Comparison of ENCODE assay signal across 22 cellular contexts in the genomic region with DNA sequence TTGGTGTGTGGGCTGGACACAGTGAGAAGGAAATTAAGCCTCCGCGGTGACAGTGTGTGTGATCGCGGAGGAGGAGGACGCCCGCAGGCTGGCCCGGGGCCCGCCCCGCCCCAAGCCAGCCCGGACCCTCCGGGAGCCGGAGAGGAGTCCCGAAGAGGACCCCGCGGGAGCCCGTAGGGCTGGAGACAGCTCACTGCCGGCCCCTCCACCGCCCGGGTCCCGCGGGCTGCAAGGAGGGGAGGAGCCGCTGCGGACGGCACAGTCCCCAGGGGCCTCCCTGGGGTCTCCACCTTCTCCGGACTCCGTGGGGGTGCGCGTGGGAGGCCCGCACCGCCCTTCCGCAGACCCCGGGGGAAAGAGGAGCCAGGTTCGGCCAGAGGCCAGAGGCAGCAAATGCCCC.
"Had no signal": no experiment of that assay in that cellular context is flagged by ENCODE, and none has a peak within 500 bp of the region (broad histone marks: within the 10 kb centered on the region; RNA-seq: fewer than 3 reads in every experiment).

No MANE protein-coding gene starts in this region.

- ATAC-seq: K562 had no signal

- H3K36me3 ChIP-seq: SJSA1 had no signal

- H3K27me3 ChIP-seq: SJSA1 had no signal

- H3K4me3 ChIP-seq: K562, SJSA1, SK-N-MC had no signal

- H3K9me3 ChIP-seq: SJSA1 had no signal

- H3K4me2 ChIP-seq: KMS-11 had no signal

- DNase-seq: Kasumi-1, MM.1S, NCI-H1092 treated with DMSO at 0.1 percent for 48 hours, NCI-H1436, NCI-H187, NCI-H2029, NCI-H2081 treated with DMSO at 0.1 percent for 48 hours, NCI-H2171, NCI-H226, NCI-H446, NCI-H510A, NCI-H524 treated with DMSO at 0.1 percent for 48 hours, NCI-H69, NCI-H774, Right ventricle myocardium superior, RPMI8226, SIG-M5 had no signal

- H3K27ac ChIP-seq: HL-60, KMS-11, SJSA1, SK-N-MC had no signal
